25 cellular contexts compared by ENCODE assay signal in genomic region chr20:7291319-7291943, GRCh38.
"Had no signal": no experiment of that assay in that cellular context is flagged by ENCODE, and none has a peak within 500 bp of the region (broad histone marks: within the 10 kb centered on the region; RNA-seq: fewer than 3 reads in every experiment).

No MANE protein-coding gene starts in this region.

- DNase-seq: activated CD4-positive, alpha-beta memory T cell treated with anti-CD3 and anti-CD28 coated beads for 36 hours; activated CD4-positive, alpha-beta T cell treated with anti-CD3 and anti-CD28 coated beads for 48 hours; activated CD8-positive, alpha-beta memory T cell treated with anti-CD3 and anti-CD28 coated beads, Interleukin-2, amount 50 U/mL, for 48 hours; activated naive CD4-positive, alpha-beta T cell; activated T-cell treated with anti-CD3 and anti-CD28 coated beads, Interleukin-2, amount 50 U/mL, for 4 hours; dermis blood vessel endothelial cell; effector CD4-positive, alpha-beta T cell; immature natural killer cell; kidney; left lung; lower lobe of right lung; mesenchymal stem cell; stimulated activated CD4-positive, alpha-beta T cell treated with anti-CD3 and anti-CD28 coated beads, Interleukin-4, amount 100 ng/mL, for 24 hours; T-helper 1 cell; trophoblast cell had no signal

- H3K27me3 Mint-ChIP-seq: activated CD4-positive, alpha-beta memory T cell treated with anti-CD3 and anti-CD28 coated beads for 36 hours; natural killer cell treated with Interleukin-12 subunit alpha and Interleukin-12 subunit beta and Interleukin-15 and Interleukin-18, amount 100 ng/mL, for 72 hours; stimulated activated naive CD8-positive, alpha-beta T cell treated with anti-CD3 and anti-CD28 coated beads, Interleukin-15, Interleukin-2, amounts not matched to agents 100 ng/mL and 50 ng/mL, for 24 hours had no signal

- H3K27me3 ChIP-seq: left lung had no signal

- H3K4me3 ChIP-seq: left lung, lower lobe of right lung, skin epidermis, thoracic aorta had no signal

- H3K27ac Mint-ChIP-seq: activated CD4-positive, alpha-beta memory T cell treated with anti-CD3 and anti-CD28 coated beads for 36 hours; activated naive CD4-positive, alpha-beta T cell treated with anti-CD3 and anti-CD28 coated beads, Interleukin-2, amount 50 U/mL, for 72 hours; natural killer cell treated with Interleukin-12 subunit alpha and Interleukin-12 subunit beta and Interleukin-15 and Interleukin-18, amount 100 ng/mL, for 72 hours; stimulated activated effector memory CD8-positive, alpha-beta T cell treated with anti-CD3 and anti-CD28 coated beads, Interleukin-12 subunit alpha, Interleukin-12 subunit beta, amount 100 ng/mL, for 72 hours; stimulated activated naive CD8-positive, alpha-beta T cell treated with anti-CD3 and anti-CD28 coated beads, Interleukin-15, Interleukin-2, amounts not matched to agents 100 ng/mL and 50 ng/mL, for 24 hours; T-helper 2 cell treated with Interferon-gamma antibody and Interleukin-4, amounts not matched to agents 5 μg/mL and 100 μg/mL, for 36 hours had no signal

- H3K4me1 ChIP-seq: left lung, lower lobe of right lung had no signal

- H3K4me3 Mint-ChIP-seq: activated CD4-positive, alpha-beta memory T cell treated with anti-CD3 and anti-CD28 coated beads for 36 hours; activated T-cell treated with anti-CD3 and anti-CD28 coated beads, Interleukin-2, amount 50 U/mL, for 4 hours; immature natural killer cell; natural killer cell treated with Interleukin-12 subunit alpha and Interleukin-12 subunit beta and Interleukin-15 and Interleukin-18, amount 100 ng/mL, for 72 hours; stimulated activated effector memory CD8-positive, alpha-beta T cell treated with anti-CD3 and anti-CD28 coated beads, Interleukin-12 subunit alpha, Interleukin-12 subunit beta, amount 100 ng/mL, for 72 hours; stimulated activated naive CD8-positive, alpha-beta T cell treated with anti-CD3 and anti-CD28 coated beads, Interleukin-15, Interleukin-2, amounts not matched to agents 100 ng/mL and 50 ng/mL, for 24 hours; T-helper 2 cell treated with Interferon-gamma antibody and Interleukin-4, amounts not matched to agents 5 μg/mL and 100 μg/mL, for 36 hours had no signal

- ATAC-seq: activated CD4-positive, CD25-positive, alpha-beta regulatory T cell treated with anti-CD3 and anti-CD28 coated beads, Interleukin-2, amount 50 U/mL, for 24 hours; activated naive CD4-positive, alpha-beta T cell treated with anti-CD3 and anti-CD28 coated beads, Interleukin-2, amount 50 U/mL, for 72 hours; activated T-cell treated with anti-CD3 and anti-CD28 coated beads, Interleukin-2, amount 50 U/mL, for 4 hours; left lung; lower lobe of right lung; natural killer cell treated with Interleukin-12 subunit alpha and Interleukin-12 subunit beta and Interleukin-15 and Interleukin-18, amount 100 ng/mL, for 72 hours; sciatic nerve; stimulated activated effector memory CD8-positive, alpha-beta T cell treated with anti-CD3 and anti-CD28 coated beads, Interleukin-12 subunit alpha, Interleukin-12 subunit beta, amount 100 ng/mL, for 72 hours had no signal

- H3K36me3 Mint-ChIP-seq: activated CD4-positive, alpha-beta memory T cell treated with anti-CD3 and anti-CD28 coated beads for 36 hours; activated naive CD4-positive, alpha-beta T cell treated with anti-CD3 and anti-CD28 coated beads, Interleukin-2, amount 50 U/mL, for 72 hours; immature natural killer cell; natural killer cell treated with Interleukin-12 subunit alpha and Interleukin-12 subunit beta and Interleukin-15 and Interleukin-18, amount 100 ng/mL, for 72 hours; stimulated activated effector memory CD8-positive, alpha-beta T cell treated with anti-CD3 and anti-CD28 coated beads, Interleukin-12 subunit alpha, Interleukin-12 subunit beta, amount 100 ng/mL, for 72 hours had no signal

- H3K4me1 Mint-ChIP-seq: immature natural killer cell; stimulated activated effector memory CD8-positive, alpha-beta T cell treated with anti-CD3 and anti-CD28 coated beads, Interleukin-12 subunit alpha, Interleukin-12 subunit beta, amount 100 ng/mL, for 72 hours had no signal

- H3K9me3 ChIP-seq: left lung, lower lobe of right lung, thoracic aorta had no signal

- H3K27ac ChIP-seq: left lung, lower lobe of right lung, skin epidermis, thoracic aorta, VCaP had no signal

- H3K9me3 Mint-ChIP-seq: natural killer cell treated with Interleukin-12 subunit alpha and Interleukin-12 subunit beta and Interleukin-15 and Interleukin-18, amount 100 ng/mL, for 72 hours; T-helper 2 cell treated with Interferon-gamma antibody and Interleukin-4, amounts not matched to agents 5 μg/mL and 100 μg/mL, for 36 hours had no signal

- H3K36me3 ChIP-seq: left lung, lower lobe of right lung, thoracic aorta had no signal
